In the genomic region with DNA sequence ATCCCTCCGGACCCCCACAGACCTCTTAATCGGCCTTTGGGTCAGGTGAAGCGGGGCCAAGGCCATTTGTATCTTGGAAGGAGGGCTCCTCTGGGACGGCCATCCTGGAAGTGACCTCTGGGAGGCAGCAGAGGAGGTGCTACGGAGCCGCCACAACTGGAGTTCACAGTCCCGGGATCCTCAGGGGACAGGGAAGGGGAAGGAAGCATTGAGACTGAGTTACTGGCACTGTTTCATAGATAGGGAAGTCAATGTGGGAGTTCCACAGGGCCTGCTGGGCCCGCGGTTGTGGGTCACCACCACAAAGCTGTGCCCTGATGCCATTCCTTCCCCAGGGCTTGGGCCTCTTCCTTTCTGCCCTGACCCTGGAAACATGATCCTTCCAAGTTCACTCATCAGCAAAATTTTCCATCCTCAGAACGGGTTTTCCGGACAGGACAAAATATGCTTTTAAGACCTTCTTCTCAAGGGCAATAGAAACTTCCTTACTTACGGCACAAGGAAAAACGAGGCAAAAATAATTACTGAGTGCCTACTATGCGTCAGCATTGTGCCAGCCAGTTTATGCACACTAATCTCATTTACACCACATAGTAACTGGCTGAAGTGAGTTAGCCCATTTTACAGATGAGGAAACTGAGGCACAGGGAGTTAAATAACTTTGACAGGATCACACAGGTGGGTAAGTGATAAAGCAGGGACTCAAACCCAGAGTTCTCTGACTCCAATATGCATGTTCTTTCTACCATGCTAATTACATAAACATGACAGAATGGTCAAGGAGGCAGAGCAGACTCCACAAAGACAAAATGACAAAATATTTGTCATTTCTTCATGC, we compare ENCODE assay signal across 8 cellular contexts.
A peak's percentile ranks its signal among the peaks of the same experiment; 100 is the strongest.
DNase-seq lines count a peak whose midpoint lies in the region; ATAC-seq and TF ChIP-seq lines count a peak whose summit lies in the region.

No MANE protein-coding gene starts in this region.

- H3K27ac Mint-ChIP-seq in endothelial cell (ENCODE audit: unreplicated experiment) = no peak overlapping the region
- no peak overlapping the region for H3K27ac Mint-ChIP-seq in mesothelial cell of epicardium
- H3K27ac Mint-ChIP-seq in activated CD4-positive, alpha-beta memory T cell treated with anti-CD3 and anti-CD28 coated beads for 36 hours = no peak overlapping the region

- H3K27ac ChIP-seq in C4-2B = no peak overlapping the region

- H3K9me3 Mint-ChIP-seq in endothelial cell (ENCODE audit: unreplicated experiment) = no peaks in the 10 kb centered on the region
- H3K9me3 Mint-ChIP-seq in mesothelial cell of epicardium = no peaks in the 10 kb centered on the region
- H3K9me3 Mint-ChIP-seq in activated CD4-positive, alpha-beta memory T cell treated with anti-CD3 and anti-CD28 coated beads for 36 hours = no peaks in the 10 kb centered on the region

- intact Hi-C loops in activated CD4-positive, alpha-beta memory T cell treated with anti-CD3 and anti-CD28 coated beads for 36 hours (cut with micrococcal nuclease) = no loop called here

- DNase-seq in MV-4-11 (lab: John Stamatoyannopoulos, UW) (peak; percentile 52), endothelial cell (ENCODE audit: low spot score) (peak; percentile 69), mesothelial cell of epicardium (ENCODE audit: low spot score in 2 of 2, unreplicated experiment in 2 of 2) (peak; percentile 31 to 51), NCI-H1436 (lab: John Stamatoyannopoulos, UW) (no peak), NCI-H1092 treated with DMSO at 0.1 percent for 48 hours (lab: John Stamatoyannopoulos, UW) (no peak)
- DNase-seq in activated CD4-positive, alpha-beta memory T cell treated with anti-CD3 and anti-CD28 coated beads for 36 hours = no peak

- POLR2A ChIA-PET in activated CD4-positive, alpha-beta memory T cell treated with anti-CD3 and anti-CD28 coated beads for 36 hours (lab: Charles Lee) = no interaction called here

- H3K4me3 Mint-ChIP-seq in endothelial cell (ENCODE audit: unreplicated experiment) = no peak overlapping the region
- no peak overlapping the region for H3K4me3 Mint-ChIP-seq in mesothelial cell of epicardium
- no peak overlapping the region for H3K4me3 Mint-ChIP-seq in activated CD4-positive, alpha-beta memory T cell treated with anti-CD3 and anti-CD28 coated beads for 36 hours

- H3K4me1 Mint-ChIP-seq in endothelial cell (ENCODE audit: unreplicated experiment) (peaks cover 14% of the 10 kb centered on the region), mesothelial cell of epicardium (no peaks in the 10 kb centered on the region)
- no peaks in the 10 kb centered on the region for H3K4me1 Mint-ChIP-seq in activated CD4-positive, alpha-beta memory T cell treated with anti-CD3 and anti-CD28 coated beads for 36 hours (ENCODE audit: low read depth)

- no peaks in the 10 kb centered on the region for H3K36me3 Mint-ChIP-seq in endothelial cell (ENCODE audit: low read depth, unreplicated experiment)
- H3K36me3 Mint-ChIP-seq in mesothelial cell of epicardium = no peaks in the 10 kb centered on the region
- no peaks in the 10 kb centered on the region for H3K36me3 Mint-ChIP-seq in activated CD4-positive, alpha-beta memory T cell treated with anti-CD3 and anti-CD28 coated beads for 36 hours

- CTCF ChIA-PET in activated CD4-positive, alpha-beta memory T cell treated with anti-CD3 and anti-CD28 coated beads for 36 hours (lab: Charles Lee) = no interaction called here

- no peak for ATAC-seq in GM19035 (IDR thresholded peaks at IDR 0.05; ENCODE audit: unreplicated experiment)

- peaks cover 2% of the 10 kb centered on the region for H3K27me3 Mint-ChIP-seq in endothelial cell (ENCODE audit: unreplicated experiment)
- peaks cover 12% of the 10 kb centered on the region for H3K27me3 Mint-ChIP-seq in mesothelial cell of epicardium (ENCODE audit: low read depth)
- peaks cover 2% of the 10 kb centered on the region for H3K27me3 Mint-ChIP-seq in activated CD4-positive, alpha-beta memory T cell treated with anti-CD3 and anti-CD28 coated beads for 36 hours

- TF ChIP-seq CTCF in C4-2B (conservative IDR thresholded peaks at IDR 0.05) (peak; percentile 83), endothelial cell (IDR thresholded peaks at IDR 0.05; ENCODE audit: unreplicated experiment) (peak; percentile 49), mesothelial cell of epicardium (IDR thresholded peaks at IDR 0.05; ENCODE audit: unreplicated experiment) (peak; percentile 25)

Comparison
In these comparisons a context has a peak if more than half of its experiments do, and no peak if none do; other contexts are left out.
1. CTCF ChIP-seq: peak in every context shown above with its lines; median percentile 83 in C4-2B; 49 in endothelial cell; 25 in mesothelial cell of epicardium.
2. DNase-seq: peak in MV-4-11 (single experiment), endothelial cell (single experiment) and mesothelial cell of epicardium (2 of 2); none in NCI-H1436 (single experiment), activated CD4-positive, alpha-beta memory T cell treated with anti-CD3 and anti-CD28 coated beads for 36 hours (single experiment) and NCI-H1092 treated with DMSO at 0.1 percent for 48 hours (single experiment).